In genomic region chr14:30569903-30570226, GRCh38 we compare ENCODE assay signal across 2 cellular contexts.
TF ChIP-seq lines count a peak whose summit lies in the region.

No MANE protein-coding gene starts in this region.

TF ChIP-seq in IMR-90, 13 proteins besides CTCF, POLR2A, EP300 and RAD21:
- TF ChIP-seq CHD1 (IDR thresholded peaks at IDR 0.05; ENCODE audit: low read depth, low read length) (no peak), FOS (IDR thresholded peaks at IDR 0.05; ENCODE audit: low read depth, low read length) (no peak), MXI1 (IDR thresholded peaks at IDR 0.05; ENCODE audit: borderline replicate concordance, low read depth, low read length) (no peak), MAFK (IDR thresholded peaks at IDR 0.05; ENCODE audit: low read depth, low read length) (no peak), RFX5 (IDR thresholded peaks at IDR 0.05; ENCODE audit: low read depth, low read length) (no peak)
TF ChIP-seq in IMR-90: peak in this region for 0.

TF ChIP-seq in GM12878, 131 proteins besides CTCF, POLR2A, EP300 and RAD21:
- TF ChIP-seq E2F4 (IDR thresholded peaks at IDR 0.05; ENCODE audit: low read depth, low read length) (no peak), SREBF1 (IDR thresholded peaks at IDR 0.05; ENCODE audit: low read length) (no peak), PML (IDR thresholded peaks at IDR 0.05; ENCODE audit: low read length) (no peak), IKZF2 (IDR thresholded peaks at IDR 0.05) (no peak), MXI1 (IDR thresholded peaks at IDR 0.05; ENCODE audit: low read depth, low read length) (no peak), CEBPB (IDR thresholded peaks at IDR 0.05; ENCODE audit: borderline replicate concordance in 1 of 2, low read depth in 2 of 2, low read length in 2 of 2) (no peak), BACH1 (IDR thresholded peaks at IDR 0.05; ENCODE audit: borderline replicate concordance) (no peak), SMAD1 (IDR thresholded peaks at IDR 0.05; ENCODE audit: low read depth, partially characterized antibody) (no peak), MEF2B (IDR thresholded peaks at IDR 0.05; ENCODE audit: partially characterized antibody, poor library complexity, severe bottlenecking) (no peak), GABPA (IDR thresholded peaks at IDR 0.05; ENCODE audit: low read depth) (no peak), PRDM15 (CRISPR knock-in tag; IDR thresholded peaks at IDR 0.05) (no peak), NFIC (IDR thresholded peaks at IDR 0.05; ENCODE audit: low read depth, low read length) (no peak), HDGF (IDR thresholded peaks at IDR 0.05) (no peak), MTA3 (IDR thresholded peaks at IDR 0.05; ENCODE audit: borderline replicate concordance, low read length) (no peak), CREB1 (IDR thresholded peaks at IDR 0.05; ENCODE audit: low read depth) (no peak), MEF2A (IDR thresholded peaks at IDR 0.05; ENCODE audit: insufficient read depth, low read depth, low read length) (no peak), ZBTB33 (IDR thresholded peaks at IDR 0.05) (no peak), NFYA (IDR thresholded peaks at IDR 0.05; ENCODE audit: borderline replicate concordance, low read depth, low read length) (no peak), ZBTB4 (CRISPR knock-in tag; IDR thresholded peaks at IDR 0.05) (no peak)
